ENCODE assay signal across 8 cellular contexts in genomic region chr19:30224689-30225606, GRCh38.
DNase-seq lines count a peak whose midpoint lies in the region; ATAC-seq, FAIRE-seq and TF ChIP-seq lines count a peak whose summit lies in the region.

No MANE protein-coding gene starts in this region.

- no peak for TF ChIP-seq EP300 in esophagus muscularis mucosa (IDR thresholded peaks at IDR 0.05)

- TF ChIP-seq POLR2A in esophagus muscularis mucosa (IDR thresholded peaks at IDR 0.05; ENCODE audit: low read depth), result no peak

- peak overlapping the region; percentile 60 to 76 (median 68) for H3K4me3 ChIP-seq in esophagus muscularis mucosa

- peaks cover 4 to 100% (median 49%) of the 10 kb centered on the region in 4 donors for H3K27me3 ChIP-seq in esophagus muscularis mucosa

- TF ChIP-seq CTCF in esophagus muscularis mucosa (IDR thresholded peaks at IDR 0.05), result no peak
- no peak for TF ChIP-seq CTCF in D721Med (IDR thresholded peaks at IDR 0.05; ENCODE audit: insufficient read depth, missing control alignments)

- intact Hi-C loops in esophagus muscularis mucosa (cut with DNase I), result loop anchor here (10.0 kb wide), 1 partner anchor 430 kb away; no protein-coding TSS in a partner anchor

- 7% methylated on average over 41 of the region's 43 CpGs for WGBS in esophagus muscularis mucosa

- H3K27ac ChIP-seq in esophagus muscularis mucosa (replicated peaks in 1 of 4), result peak overlapping the region; percentile 10 to 75 (median 53)

- FAIRE-seq in D721Med (lab: Jason Lieb, UNC), result no peak

- DNase-seq in ELF-1 (ENCODE audit: low read depth, low spot score), result peak; percentile 19
- peak; percentile 71 for DNase-seq in NCI-H82 (lab: John Stamatoyannopoulos, UW)
- no peak for DNase-seq in esophagus muscularis mucosa (ENCODE audit: extremely low spot score)
- peak; percentile 84 for DNase-seq in retina
- DNase-seq in D721Med (ENCODE audit: insufficient read length, low spot score), result no peak

- H3K36me3 ChIP-seq in esophagus muscularis mucosa, result no peaks in the 10 kb centered on the region

- no peak for ATAC-seq in HG03521 (IDR thresholded peaks at IDR 0.05; ENCODE audit: unreplicated experiment)
- ATAC-seq in HG02623 (IDR thresholded peaks at IDR 0.05; ENCODE audit: unreplicated experiment), result no peak
- no peak for ATAC-seq in HG02852 (IDR thresholded peaks at IDR 0.05; ENCODE audit: unreplicated experiment)

- H3K9me3 ChIP-seq in esophagus muscularis mucosa, result no peaks in the 10 kb centered on the region

- H3K4me1 ChIP-seq in esophagus muscularis mucosa, result peaks cover 32 to 56% (median 49%) of the 10 kb centered on the region in 4 donors

Comparison
In these comparisons a context has a peak if more than half of its experiments do, and no peak if none do; other contexts are left out.
1. DNase-seq: peak in ELF-1 (single experiment), NCI-H82 (single experiment) and retina (single experiment); none in esophagus muscularis mucosa (single experiment) and D721Med (single experiment).